19 cellular contexts compared by ENCODE assay signal in genomic region chr2:238521002-238521401, GRCh38.
DNase-seq lines count a peak whose midpoint lies in the region; ATAC-seq, FAIRE-seq and TF ChIP-seq lines count a peak whose summit lies in the region.
"Had no signal": no experiment of that assay in that cellular context is flagged by ENCODE, and none has a peak within 500 bp of the region (broad histone marks: within the 10 kb centered on the region; RNA-seq: fewer than 3 reads in every experiment).

No MANE protein-coding gene starts in this region.

- no peak overlapping the region for H3K4me2 ChIP-seq in HepG2 (ENCODE audit: low read depth, low read length)
- H3K4me2 ChIP-seq in astrocyte (ENCODE audit: low read length) = no peak overlapping the region
- no peak overlapping the region for H3K4me2 ChIP-seq in mesenchymal stem cell (ENCODE audit: low read length, poor library complexity, severe bottlenecking)
- H3K4me2 ChIP-seq: A549, BLaER1, GM23338 had no signal

- H2AFZ ChIP-seq in HepG2 (ENCODE audit: low read length) = no peak overlapping the region
- H2AFZ ChIP-seq in astrocyte (ENCODE audit: low read depth, low read length) = no peak overlapping the region
- no peak overlapping the region for H2AFZ ChIP-seq in mesenchymal stem cell (ENCODE audit: low read depth, low read length)
- H2AFZ ChIP-seq: GM23338 had no signal

- no peak overlapping the region for H2BK120ac ChIP-seq in mesenchymal stem cell (ENCODE audit: low read depth, low read length)

- H3K27ac ChIP-seq in HepG2 (ENCODE audit: extremely low read length, insufficient read depth, low read length) (no peak overlapping the region), right lobe of liver (no peak overlapping the region), astrocyte (ENCODE audit: low read depth, low read length) (no peak overlapping the region), mesenchymal stem cell (ENCODE audit: low read length, poor library complexity, severe bottlenecking) (no peak overlapping the region), brain microvascular endothelial cell (no peak overlapping the region)
- H3K27ac ChIP-seq: 22Rv1, A549, BLaER1 had no signal

- no peak overlapping the region for H2BK5ac ChIP-seq in mesenchymal stem cell (ENCODE audit: low read depth, low read length, poor library complexity, severe bottlenecking)

- H3K9me3 Mint-ChIP-seq in astrocyte (ENCODE audit: unreplicated experiment) = peaks cover 7% of the 10 kb centered on the region
- peaks cover 14% of the 10 kb centered on the region for H3K9me3 Mint-ChIP-seq in T-helper 2 cell treated with Interferon-gamma antibody and Interleukin-4, amounts not matched to agents 5 μg/mL and 100 μg/mL, for 36 hours

- H2BK15ac ChIP-seq in mesenchymal stem cell (ENCODE audit: low read depth, poor library complexity, severe bottlenecking) = no peak overlapping the region

- no peak for TF ChIP-seq RAD21 in HepG2 (CRISPR knock-in tag; IDR thresholded peaks at IDR 0.05)

- TF ChIP-seq POLR2A in HepG2 (IDR thresholded peaks at IDR 0.05; ENCODE audit: insufficient read depth in 1 of 2, low read depth in 2 of 2, low read length in 2 of 2) = no peak
- no peak for TF ChIP-seq POLR2A in right lobe of liver (IDR thresholded peaks at IDR 0.05)

- H3K23ac ChIP-seq in mesenchymal stem cell (ENCODE audit: low read length in 2 of 2) = no peak overlapping the region

- no peak for TF ChIP-seq CTCF in HepG2 (CRISPR knock-in tag; IDR thresholded peaks at IDR 0.05)
- no peak for TF ChIP-seq CTCF in right lobe of liver (IDR thresholded peaks at IDR 0.05)
- no peak for TF ChIP-seq CTCF in astrocyte (IDR thresholded peaks at IDR 0.05; ENCODE audit: insufficient read depth, low read depth, low read length)
- TF ChIP-seq CTCF in brain microvascular endothelial cell (IDR thresholded peaks at IDR 0.05; ENCODE audit: low read depth, low read length, missing control alignments) = no peak

- BruUV-seq in HepG2 (replicated peaks; lab: Mats Ljungman, UMichigan) = no TSS peak

- no peak overlapping the region for H3K14ac ChIP-seq in mesenchymal stem cell (ENCODE audit: low read length in 2 of 2)

- no peak overlapping the region for H3K27ac Mint-ChIP-seq in astrocyte (ENCODE audit: unreplicated experiment)
- no peak overlapping the region for H3K27ac Mint-ChIP-seq in T-helper 2 cell treated with Interferon-gamma antibody and Interleukin-4, amounts not matched to agents 5 μg/mL and 100 μg/mL, for 36 hours
- H3K27ac Mint-ChIP-seq: CD8-positive, alpha-beta T cell; GM23338; HFFc6 had no signal

- POLR2A ChIA-PET in HepG2 (lab: Yijun Ruan, JAX) = no interaction called here

- H3K4me3 Mint-ChIP-seq in astrocyte (ENCODE audit: unreplicated experiment) = no peak overlapping the region
- H3K4me3 Mint-ChIP-seq in T-helper 2 cell treated with Interferon-gamma antibody and Interleukin-4, amounts not matched to agents 5 μg/mL and 100 μg/mL, for 36 hours = no peak overlapping the region
- H3K4me3 Mint-ChIP-seq: CD8-positive, alpha-beta T cell; GM23338; HFFc6 had no signal

- H3K27me3 ChIP-seq in HepG2 (ENCODE audit: control insufficient read depth in 1 of 2, insufficient read depth in 2 of 2, low read length in 2 of 2) (no peaks in the 10 kb centered on the region), right lobe of liver (no peaks in the 10 kb centered on the region), astrocyte (ENCODE audit: insufficient read depth, low read length) (peaks cover 4% of the 10 kb centered on the region), mesenchymal stem cell (ENCODE audit: control insufficient read depth in 1 of 2, insufficient read depth in 1 of 2, low read length in 2 of 2) (no peaks in the 10 kb centered on the region), brain microvascular endothelial cell (replicated peaks) (peaks cover 14% of the 10 kb centered on the region)
- H3K27me3 ChIP-seq: BLaER1 had no signal

- no peak overlapping the region for H4K91ac ChIP-seq in mesenchymal stem cell (ENCODE audit: low read length)

- peak overlapping the region; percentile 9 for H4K8ac ChIP-seq in mesenchymal stem cell (ENCODE audit: low read length)

- CTCF ChIA-PET in HepG2 (lab: Yijun Ruan, JAX; ENCODE audit: low intra/inter-chr PET ratio, low total read pairs) = no interaction called here

- H2BK12ac ChIP-seq in mesenchymal stem cell (ENCODE audit: low read length in 2 of 2) = no peak overlapping the region

- H3K4me1 Mint-ChIP-seq in astrocyte (ENCODE audit: low read depth, unreplicated experiment) = peaks cover under 1% of the 10 kb centered on the region
- peaks cover under 1% of the 10 kb centered on the region for H3K4me1 Mint-ChIP-seq in T-helper 2 cell treated with Interferon-gamma antibody and Interleukin-4, amounts not matched to agents 5 μg/mL and 100 μg/mL, for 36 hours (ENCODE audit: low read depth)

- ATAC-seq in HepG2 (no peak), right lobe of liver (no peak), GM21825 (IDR thresholded peaks at IDR 0.05; ENCODE audit: unreplicated experiment) (no peak)
- ATAC-seq: A549; CD8-positive, alpha-beta T cell; GM23338; K562 had no signal

- H3K9me3 ChIP-seq in HepG2 (ENCODE audit: low read length) (peaks cover 6% of the 10 kb centered on the region; the same call in 1 of the 2 replicates), right lobe of liver (no peaks in the 10 kb centered on the region), astrocyte (ENCODE audit: insufficient read depth, low read depth, low read length) (peaks cover 20% of the 10 kb centered on the region), mesenchymal stem cell (ENCODE audit: control insufficient read depth, low read length) (peaks cover 16% of the 10 kb centered on the region)

- TF ChIP-seq EP300 in HepG2 (IDR thresholded peaks at IDR 0.05; ENCODE audit: low read depth in 2 of 2, low read length in 2 of 2) = no peak
- TF ChIP-seq EP300 in HepG2 (CRISPR knock-in tag; IDR thresholded peaks at IDR 0.05; ENCODE audit: borderline replicate concordance) = no peak

- no peak overlapping the region for H2AK5ac ChIP-seq in mesenchymal stem cell (ENCODE audit: low read length, severe bottlenecking)

- H3K9ac ChIP-seq in HepG2 (ENCODE audit: insufficient read depth, low read depth, low read length) (no peak overlapping the region), astrocyte (ENCODE audit: low read length) (no peak overlapping the region), mesenchymal stem cell (ENCODE audit: low read length) (no peak overlapping the region)
- H3K9ac ChIP-seq: BLaER1 had no signal

- no peaks in the 10 kb centered on the region for H3K79me1 ChIP-seq in mesenchymal stem cell (replicated peaks; ENCODE audit: low read length, poor library complexity, severe bottlenecking)

- FAIRE-seq in HepG2 (lab: Jason Lieb, UNC) (no peak), astrocyte (lab: Jason Lieb, UNC) (peak; percentile 67)
- FAIRE-seq: A549, K562 had no signal

- no peaks in the 10 kb centered on the region for H3K36me3 ChIP-seq in HepG2 (replicated peaks in 1 of 2; ENCODE audit: control insufficient read depth in 1 of 2, insufficient read depth in 2 of 2, low read length in 2 of 2)
- H3K36me3 ChIP-seq in right lobe of liver = no peaks in the 10 kb centered on the region
- H3K36me3 ChIP-seq in astrocyte (ENCODE audit: insufficient read depth, low read length) = no peaks in the 10 kb centered on the region
- no peaks in the 10 kb centered on the region for H3K36me3 ChIP-seq in mesenchymal stem cell (ENCODE audit: control insufficient read depth in 1 of 2, insufficient read depth in 2 of 2, low read depth in 1 of 2, low read length in 2 of 2)
- H3K36me3 ChIP-seq in brain microvascular endothelial cell (replicated peaks) = no peaks in the 10 kb centered on the region

- H3K79me2 ChIP-seq in HepG2 (ENCODE audit: insufficient read depth, low read length) (no peaks in the 10 kb centered on the region), astrocyte (ENCODE audit: insufficient read depth, low read length) (no peaks in the 10 kb centered on the region)

- in situ Hi-C loops in HepG2 (cut with HindIII; ENCODE audit: extremely low pct_ligation_motif_present, low pct_unique_long_range_greater_than_20kb) (no loop called here), brain microvascular endothelial cell (cut with HindIII; ENCODE audit: low pct_ligation_motif_present, low sequenced_read_pairs) (no loop called here)

- intact Hi-C loops in HepG2 (cut with micrococcal nuclease; ENCODE audit: unreplicated experiment) (no loop called here), right lobe of liver (cut with DNase I) (no loop called here)

- H3K4me1 ChIP-seq in HepG2 (ENCODE audit: insufficient read depth, low read length) (peaks cover 51% of the 10 kb centered on the region), right lobe of liver (no peaks in the 10 kb centered on the region), astrocyte (ENCODE audit: insufficient read depth, low read length) (no peaks in the 10 kb centered on the region), mesenchymal stem cell (ENCODE audit: control insufficient read depth, insufficient read depth, low read depth, low read length) (no peaks in the 10 kb centered on the region)

- DNase-seq in HepG2 (ENCODE audit: low spot score) = no peak
- DNase-seq in right lobe of liver = no peak
- DNase-seq in astrocyte (ENCODE audit: low read depth) = no peak
- DNase-seq in mesenchymal stem cell = no peak
- DNase-seq in T-helper 2 cell treated with Interferon-gamma antibody and Interleukin-4, amounts not matched to agents 5 μg/mL and 100 μg/mL, for 36 hours (ENCODE audit: low spot score) = no peak
- no peak for DNase-seq in GOT3 (lab: John Stamatoyannopoulos, UW)
- DNase-seq in brain microvascular endothelial cell = no peak
- DNase-seq: Calu3; CD8-positive, alpha-beta T cell; DMS79 treated with DMSO at 0.1 percent for 48 hours; GF-D8; HCEC 1CT; HFFc6 had no signal

- H3K27me3 Mint-ChIP-seq in astrocyte (ENCODE audit: low read depth, unreplicated experiment) = peaks cover 7% of the 10 kb centered on the region
- peaks cover 4% of the 10 kb centered on the region for H3K27me3 Mint-ChIP-seq in T-helper 2 cell treated with Interferon-gamma antibody and Interleukin-4, amounts not matched to agents 5 μg/mL and 100 μg/mL, for 36 hours (ENCODE audit: low read depth)

- 94% methylated on average over 2 of the region's 2 CpGs for WGBS in HepG2 (ENCODE audit: low lambda C conversion rate)
- 86% methylated on average over 2 of the region's 2 CpGs for WGBS in right lobe of liver (ENCODE audit: insufficient coverage, low coverage, low lambda C conversion rate, missing lambda C conversion rate)
- WGBS in mesenchymal stem cell = 95% methylated on average over 2 of the region's 2 CpGs

- no peak overlapping the region for H3K18ac ChIP-seq in mesenchymal stem cell (ENCODE audit: low read depth in 1 of 2, low read length in 2 of 2)

- no peak overlapping the region for H3K4me3 ChIP-seq in HepG2 (replicated peaks in 1 of 3; ENCODE audit: insufficient read depth in 1 of 3, low read depth in 2 of 3, low read length in 3 of 3)
- no peak overlapping the region for H3K4me3 ChIP-seq in right lobe of liver
- no peak overlapping the region for H3K4me3 ChIP-seq in astrocyte (ENCODE audit: insufficient read depth, low read depth, low read length)
- no peak overlapping the region for H3K4me3 ChIP-seq in mesenchymal stem cell (ENCODE audit: insufficient read depth in 1 of 2, low read depth in 1 of 2, low read length in 2 of 2)
- H3K4me3 ChIP-seq in brain microvascular endothelial cell (ENCODE audit: low read depth, low read length) = no peak overlapping the region
- H3K4me3 ChIP-seq: A549, BLaER1, GM23338, K562 had no signal

- no peaks in the 10 kb centered on the region for H3K36me3 Mint-ChIP-seq in astrocyte (ENCODE audit: low read depth, unreplicated experiment)
- no peaks in the 10 kb centered on the region for H3K36me3 Mint-ChIP-seq in T-helper 2 cell treated with Interferon-gamma antibody and Interleukin-4, amounts not matched to agents 5 μg/mL and 100 μg/mL, for 36 hours (ENCODE audit: low read depth)

- H4K20me1 ChIP-seq in HepG2 (ENCODE audit: insufficient read depth, low read length) = no peaks in the 10 kb centered on the region
- H4K20me1 ChIP-seq in astrocyte (ENCODE audit: insufficient read depth, low read length) = no peaks in the 10 kb centered on the region
- H4K20me1 ChIP-seq: BLaER1 had no signal

- H3K4ac ChIP-seq in mesenchymal stem cell (ENCODE audit: low read depth in 1 of 2, low read length in 2 of 2) = no peak overlapping the region
